ENCODE assay signal across 14 cellular contexts in the genomic region with DNA sequence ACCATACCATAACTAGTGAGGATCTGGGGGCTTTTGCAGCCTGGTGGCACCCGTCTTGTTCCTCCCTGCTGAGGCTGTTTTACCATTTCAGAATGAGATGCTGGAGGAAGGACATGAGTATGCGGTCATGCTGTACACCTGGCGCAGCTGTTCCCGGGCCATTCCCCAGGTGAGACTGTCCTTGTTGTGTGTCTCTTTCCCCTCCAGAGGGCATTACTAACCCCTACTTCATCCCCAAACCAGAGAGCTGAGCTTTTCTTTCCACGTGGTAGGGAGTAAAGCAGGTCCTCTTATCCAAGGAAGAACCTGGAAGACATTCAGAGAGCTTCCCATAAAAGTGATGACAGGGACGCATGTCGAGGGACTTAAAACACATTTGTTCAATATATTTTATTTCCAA. TPM values are rescaled to one million over a fixed set of nuclear protein-coding genes. Genes with fewer than 3 reads are reported as not detected.
DNase-seq lines count a peak whose midpoint lies in the region; ATAC-seq, FAIRE-seq and TF ChIP-seq lines count a peak whose summit lies in the region.
"Had no signal": no experiment of that assay in that cellular context is flagged by ENCODE, and none has a peak within 500 bp of the region (broad histone marks: within the 10 kb centered on the region; RNA-seq: fewer than 3 reads in every experiment).

No MANE protein-coding gene starts in this region.

- no peaks in the 10 kb centered on the region for H3K27me3 ChIP-seq in trophoblast cell (ENCODE audit: insufficient read depth, low read length)
- H3K27me3 ChIP-seq: stomach had no signal

- H2AK5ac ChIP-seq in trophoblast cell (ENCODE audit: low read length) = no peak overlapping the region

- no peak overlapping the region for H3K4me3 Mint-ChIP-seq in activated naive CD4-positive, alpha-beta T cell treated with anti-CD3 and anti-CD28 coated beads for 36 hours
- no peak overlapping the region for H3K4me3 Mint-ChIP-seq in activated naive CD8-positive, alpha-beta T cell

- no peaks in the 10 kb centered on the region for H3K9me3 ChIP-seq in trophoblast cell (ENCODE audit: insufficient read depth, low read depth, low read length)
- H3K9me3 ChIP-seq: stomach had no signal

- no peak overlapping the region for H2BK120ac ChIP-seq in trophoblast cell (ENCODE audit: insufficient read depth, low read length, poor library complexity)

- peaks cover 12 to 14% of the 10 kb centered on the region in 2 experiments for H3K4me1 ChIP-seq in trophoblast cell (ENCODE audit: control insufficient read depth in 1 of 2, insufficient read depth in 2 of 2, low read length in 2 of 2)

- peaks cover 54% of the 10 kb centered on the region for H3K4me1 Mint-ChIP-seq in activated naive CD4-positive, alpha-beta T cell treated with anti-CD3 and anti-CD28 coated beads for 36 hours (ENCODE audit: low read depth)
- peaks cover 65% of the 10 kb centered on the region for H3K4me1 Mint-ChIP-seq in activated naive CD8-positive, alpha-beta T cell (ENCODE audit: low read depth)

- H3K4me3 ChIP-seq in trophoblast cell (ENCODE audit: low read depth, low read length) = no peak overlapping the region
- H3K4me3 ChIP-seq: stomach had no signal

- no peak overlapping the region for H3K27ac ChIP-seq in trophoblast cell (ENCODE audit: low read depth, low read length)
- H3K27ac ChIP-seq: stomach had no signal

- no peaks in the 10 kb centered on the region for H3K9me3 Mint-ChIP-seq in activated naive CD4-positive, alpha-beta T cell treated with anti-CD3 and anti-CD28 coated beads for 36 hours
- H3K9me3 Mint-ChIP-seq in activated naive CD4-positive, alpha-beta T cell treated with anti-CD3 and anti-CD28 coated beads, Interleukin-2, amount 50 U/mL, for 72 hours = no peaks in the 10 kb centered on the region
- no peaks in the 10 kb centered on the region for H3K9me3 Mint-ChIP-seq in activated naive CD8-positive, alpha-beta T cell (ENCODE audit: low read depth)

- H3K36me3 ChIP-seq in trophoblast cell (ENCODE audit: control insufficient read depth in 1 of 2, insufficient read depth in 2 of 2, low read length in 2 of 2) = no peaks in the 10 kb centered on the region

- no peak for ATAC-seq in activated naive CD4-positive, alpha-beta T cell treated with anti-CD3 and anti-CD28 coated beads, Interleukin-2, amount 50 U/mL, for 72 hours
- no peak for ATAC-seq in GM18907 (IDR thresholded peaks at IDR 0.05; ENCODE audit: unreplicated experiment)

- TF ChIP-seq POLR2A in GM12892 (IDR thresholded peaks at IDR 0.05; ENCODE audit: low read depth, low read length) = no peak

- no peak overlapping the region for H3K18ac ChIP-seq in trophoblast cell (ENCODE audit: low read length)

- H3K14ac ChIP-seq in trophoblast cell (ENCODE audit: low read length) = no peak overlapping the region

- H2BK12ac ChIP-seq in trophoblast cell (ENCODE audit: low read length) = no peak overlapping the region

- peak overlapping the region; percentile 61 for H3K27ac Mint-ChIP-seq in activated naive CD4-positive, alpha-beta T cell treated with anti-CD3 and anti-CD28 coated beads for 36 hours
- peak overlapping the region in 1 of 2 donors; percentile 11 for H3K27ac Mint-ChIP-seq in activated naive CD4-positive, alpha-beta T cell treated with anti-CD3 and anti-CD28 coated beads, Interleukin-2, amount 50 U/mL, for 72 hours
- H3K27ac Mint-ChIP-seq in activated naive CD8-positive, alpha-beta T cell = peak overlapping the region; percentile 90

- no peak overlapping the region for H4K91ac ChIP-seq in trophoblast cell (ENCODE audit: low read depth, low read length)

- no peak overlapping the region for H3K4me2 ChIP-seq in trophoblast cell (ENCODE audit: low read length)

- intact Hi-C loops in activated naive CD4-positive, alpha-beta T cell treated with anti-CD3 and anti-CD28 coated beads for 36 hours (cut with micrococcal nuclease) = no loop called here

- CTCF ChIA-PET in activated naive CD4-positive, alpha-beta T cell treated with anti-CD3 and anti-CD28 coated beads for 36 hours (lab: Charles Lee) = interaction anchor here (1.2 to 1.8 kb wide), 3 partner anchors 9 to 146 kb away, joined by 4 to 5 read pairs (median 5); no protein-coding TSS in a partner anchor

- H3K23ac ChIP-seq in trophoblast cell (ENCODE audit: low read length) = no peak overlapping the region

- no peaks in the 10 kb centered on the region for H3K79me1 ChIP-seq in trophoblast cell (ENCODE audit: low read length)

- H4K8ac ChIP-seq in trophoblast cell (ENCODE audit: low read depth, low read length) = no peak overlapping the region

- WGBS in trophoblast cell (ENCODE audit: extremely low coverage, insufficient coverage, insufficient read length) = no CpG with 5 or more reads among the region's 7 CpGs

- H3K9ac ChIP-seq in trophoblast cell (ENCODE audit: low read length) = no peak overlapping the region

- H3K27me3 Mint-ChIP-seq in activated naive CD4-positive, alpha-beta T cell treated with anti-CD3 and anti-CD28 coated beads for 36 hours (ENCODE audit: low read depth) = no peaks in the 10 kb centered on the region
- no peaks in the 10 kb centered on the region for H3K27me3 Mint-ChIP-seq in activated naive CD8-positive, alpha-beta T cell

- no peak overlapping the region for H2AFZ ChIP-seq in trophoblast cell (ENCODE audit: insufficient read depth, low read length, poor library complexity)

- no peak overlapping the region for H2BK5ac ChIP-seq in trophoblast cell (ENCODE audit: low read depth, low read length, poor library complexity)

- DNase-seq in activated naive CD4-positive, alpha-beta T cell treated with anti-CD3 and anti-CD28 coated beads for 36 hours = no peak
- no peak for DNase-seq in activated naive CD4-positive, alpha-beta T cell treated with anti-CD3 and anti-CD28 coated beads, Interleukin-2, amount 50 U/mL, for 72 hours (ENCODE audit: low spot score in 2 of 2)
- peak; percentile 81 for DNase-seq in NCI-H146 treated with DMSO at 0.1 percent for 48 hours (lab: John Stamatoyannopoulos, UW; ENCODE audit: unreplicated experiment)
- peak; percentile 40 to 66 for DNase-seq in trophoblast cell
- no peak for DNase-seq in middle frontal gyrus (ENCODE audit: extremely low spot score, low spot score)
- DNase-seq in GM12892 (ENCODE audit: insufficient read length) = no peak
- DNase-seq: activated CD8-positive, alpha-beta memory T cell treated with anti-CD3 and anti-CD28 coated beads, Interleukin-2, amount 50 U/mL, for 4 hours; foreskin melanocyte; IMR-90; stimulated activated CD4-positive, alpha-beta T cell treated with anti-CD3 and anti-CD28 coated beads, Interleukin-2, amount 100 ng/mL, for 48 hours; stomach had no signal

- no peak overlapping the region for H3K4ac ChIP-seq in trophoblast cell (ENCODE audit: low read depth, low read length)

- no peaks in the 10 kb centered on the region for H3K79me2 ChIP-seq in trophoblast cell (ENCODE audit: control insufficient read depth, insufficient read depth, low read length, poor library complexity)

- H3K36me3 Mint-ChIP-seq in activated naive CD4-positive, alpha-beta T cell treated with anti-CD3 and anti-CD28 coated beads for 36 hours (ENCODE audit: low read depth) = peaks cover 67% of the 10 kb centered on the region
- H3K36me3 Mint-ChIP-seq in activated naive CD4-positive, alpha-beta T cell treated with anti-CD3 and anti-CD28 coated beads, Interleukin-2, amount 50 U/mL, for 72 hours = peaks cover 24 to 71% of the 10 kb centered on the region in 2 donors
- H3K36me3 Mint-ChIP-seq in activated naive CD8-positive, alpha-beta T cell = peaks cover 17% of the 10 kb centered on the region

- H4K12ac ChIP-seq in trophoblast cell (ENCODE audit: low read depth, low read length) = no peak overlapping the region

- no peak for FAIRE-seq in GM12892 (lab: Jason Lieb, UNC)
- FAIRE-seq: RCC 7860 had no signal

RNA-seq across cellular contexts. Expression of a gene that starts 28.8 kb away (rescaled TPM):
- 100 to 1,000 TPM; 490 to 492 TPM for total RNA-seq in activated naive CD4-positive, alpha-beta T cell treated with anti-CD3 and anti-CD28 coated beads for 36 hours
- 100 to 1,000 TPM; 335 to 493 TPM for total RNA-seq in activated naive CD4-positive, alpha-beta T cell treated with anti-CD3 and anti-CD28 coated beads, Interleukin-2, amount 50 U/mL, for 72 hours
- 19.6 and 21.0 TPM in 2 replicates for polyA plus RNA-seq in trophoblast cell (2013)
- 69.7 TPM for polyA plus RNA-seq in GM12892 (2012; ENCODE audit: missing spikeins)

Comparison
In these comparisons a context has a peak if more than half of its experiments do, and no peak if none do; other contexts are left out.
1. DNase-seq: peak in NCI-H146 treated with DMSO at 0.1 percent for 48 hours (single experiment) and trophoblast cell (2 of 2); none in activated naive CD4-positive, alpha-beta T cell treated with anti-CD3 and anti-CD28 coated beads for 36 hours (single experiment), activated naive CD4-positive, alpha-beta T cell treated with anti-CD3 and anti-CD28 coated beads, Interleukin-2, amount 50 U/mL, for 72 hours (0 of 2), middle frontal gyrus (single experiment) and GM12892 (single experiment).